25 cellular contexts compared by ENCODE assay signal in genomic region chr15:81332326-81332725, GRCh38. TPM values are rescaled to one million over a fixed set of nuclear protein-coding genes. Genes with fewer than 3 reads are reported as not detected.
A peak's percentile ranks its signal among the peaks of the same experiment; 100 is the strongest.
DNase-seq lines count a peak whose midpoint lies in the region; ATAC-seq, FAIRE-seq and TF ChIP-seq lines count a peak whose summit lies in the region.
"Had no signal": no experiment of that assay in that cellular context is flagged by ENCODE, and none has a peak within 500 bp of the region (broad histone marks: within the 10 kb centered on the region; RNA-seq: fewer than 3 reads in every experiment).

No MANE protein-coding gene starts in this region.

- H2BK120ac ChIP-seq in H9 (ENCODE audit: low read depth, low read length, poor library complexity, severe bottlenecking) = no peak overlapping the region
- no peak overlapping the region for H2BK120ac ChIP-seq in neuronal stem cell (ENCODE audit: low read depth, low read length)

- ATAC-seq in K562 = no peak
- ATAC-seq in left lung = no peak
- no peak for ATAC-seq in GM21576 (IDR thresholded peaks at IDR 0.05; ENCODE audit: unreplicated experiment)
- ATAC-seq: A549, GM12878 had no signal

- H3T11ph ChIP-seq in H9 (ENCODE audit: low read length) = no peak overlapping the region

- no peak for TF ChIP-seq POLR2A in K562 (conservative IDR thresholded peaks at IDR 0.05)

- H3K4me3 ChIP-seq in K562 (peak overlapping the region; percentile 15; the same call in 1 of the 2 replicates), neuronal stem cell (ENCODE audit: low read length in 2 of 2) (no peak overlapping the region), left lung (no peak overlapping the region)
- H3K4me3 ChIP-seq: A549; BLaER1 treated with 17β-estradiol and CSF1 and Interleukin-3, amounts not matched to agents 10 nM and 100 nM; GM12878 had no signal

- H4K8ac ChIP-seq in H9 (replicated peaks; ENCODE audit: insufficient read length, low read depth, low read length) (no peak overlapping the region), neuronal stem cell (ENCODE audit: low read depth, low read length) (no peak overlapping the region)

- H3K9me3 Mint-ChIP-seq in H9 = no peaks in the 10 kb centered on the region
- no peaks in the 10 kb centered on the region for H3K9me3 Mint-ChIP-seq in type B pancreatic cell
- H3K9me3 Mint-ChIP-seq: CD4-positive, alpha-beta T cell; CD8-positive, alpha-beta memory T cell had no signal

- FAIRE-seq in K562 (lab: Jason Lieb, UNC) = no peak
- FAIRE-seq: A549, D721Med, GM12878, H54 had no signal

- H3K27me3 Mint-ChIP-seq in H9 (ENCODE audit: low read depth) = no peaks in the 10 kb centered on the region
- peaks cover 5% of the 10 kb centered on the region for H3K27me3 Mint-ChIP-seq in type B pancreatic cell
- H3K27me3 Mint-ChIP-seq: CD4-positive, alpha-beta T cell; CD8-positive, alpha-beta memory T cell had no signal

- H3K4ac ChIP-seq in H9 (ENCODE audit: low read depth, low read length) (no peak overlapping the region), neuronal stem cell (ENCODE audit: low read length) (no peak overlapping the region)

- POLR2A ChIA-PET in K562 (lab: Yijun Ruan, JAX) = interaction anchor here (1.6 kb wide), 1 partner anchor 9 kb away, joined by 4 read pairs; no protein-coding TSS in a partner anchor

- TF ChIP-seq EP300 in K562 (IDR thresholded peaks at IDR 0.05; ENCODE audit: low read length) = no peak

- no peak overlapping the region for H4K91ac ChIP-seq in H9 (ENCODE audit: insufficient read length, low read depth, low read length)
- no peak overlapping the region for H4K91ac ChIP-seq in neuronal stem cell (ENCODE audit: low read depth, low read length, poor library complexity)

- no peaks in the 10 kb centered on the region for H3K36me3 ChIP-seq in K562 (ENCODE audit: control insufficient read depth, insufficient read depth, low read length)
- no peaks in the 10 kb centered on the region for H3K36me3 ChIP-seq in neuronal stem cell (replicated peaks in 1 of 2; ENCODE audit: control insufficient read depth in 2 of 2, insufficient read depth in 2 of 2, low read length in 2 of 2)
- H3K36me3 ChIP-seq in left lung = no peaks in the 10 kb centered on the region
- H3K36me3 ChIP-seq: BE2C; BLaER1 treated with 17β-estradiol and CSF1 and Interleukin-3, amounts not matched to agents 10 nM and 100 nM had no signal

- 0 out of 4 replicates have a peak, but pooled peaks cover 2 to 3% of the 10 kb centered on the region in 2 experiments for H3K4me1 Mint-ChIP-seq in H9
- H3K4me1 Mint-ChIP-seq in type B pancreatic cell (ENCODE audit: unreplicated experiment) = peaks cover 4% of the 10 kb centered on the region

- H3K18ac ChIP-seq in H9 (ENCODE audit: insufficient read length, low read depth, low read length) (no peak overlapping the region), neuronal stem cell (ENCODE audit: low read length) (no peak overlapping the region)

- no peak overlapping the region for H3K14ac ChIP-seq in H9 (ENCODE audit: insufficient read depth, low read length)
- peak overlapping the region; percentile 92 for H3K14ac ChIP-seq in neuronal stem cell (ENCODE audit: low read length)

- no peaks in the 10 kb centered on the region for H3K27me3 ChIP-seq in H9 (ENCODE audit: insufficient read depth, low read length)
- peaks cover 0 to 3% of the 10 kb centered on the region in 2 experiments; a peak in 1 of 5 replicates for H3K27me3 ChIP-seq in K562 (ENCODE audit: control insufficient read depth in 2 of 2, insufficient read depth in 2 of 2, low read length in 2 of 2)
- H3K27me3 ChIP-seq in neuronal stem cell (ENCODE audit: control insufficient read depth in 3 of 3, insufficient read depth in 3 of 3, low read depth in 1 of 3, low read length in 3 of 3) = peaks cover 0 to 10% (median 0%) of the 10 kb centered on the region in 3 experiments
- H3K27me3 ChIP-seq in left lung = no peaks in the 10 kb centered on the region
- H3K27me3 ChIP-seq: BE2C; BLaER1 treated with 17β-estradiol and CSF1 and Interleukin-3, amounts not matched to agents 10 nM and 100 nM had no signal

- TF ChIP-seq CTCF in H9 (conservative IDR thresholded peaks at IDR 0.05) (no peak), K562 (IDR thresholded peaks at IDR 0.05 in 2 of 3, conservative IDR thresholded peaks at IDR 0.05 in 1 of 3; ENCODE audit: insufficient read depth in 2 of 3, low read depth in 1 of 3, low read length in 3 of 3) (no peak), type B pancreatic cell (conservative IDR thresholded peaks at IDR 0.05) (no peak), left lung (IDR thresholded peaks at IDR 0.05) (no peak)

- H2BK15ac ChIP-seq in H9 (ENCODE audit: low read depth, low read length) = no peak overlapping the region
- H2BK15ac ChIP-seq in neuronal stem cell (ENCODE audit: low read length) = no peak overlapping the region

- H4K20me1 ChIP-seq in H9 (ENCODE audit: control insufficient read depth, insufficient read depth, insufficient read length) = no peaks in the 10 kb centered on the region
- no peaks in the 10 kb centered on the region for H4K20me1 ChIP-seq in K562 (replicated peaks; ENCODE audit: control insufficient read depth, insufficient read depth, low read length)
- H4K20me1 ChIP-seq: BLaER1 treated with 17β-estradiol and CSF1 and Interleukin-3, amounts not matched to agents 10 nM and 100 nM had no signal

- H3K79me2 ChIP-seq in H9 (ENCODE audit: insufficient read depth, low read length) = no peaks in the 10 kb centered on the region
- no peaks in the 10 kb centered on the region for H3K79me2 ChIP-seq in K562 (ENCODE audit: control insufficient read depth, insufficient read depth, low read length)

- no peak for TF ChIP-seq RAD21 in K562 (CRISPR knock-in tag; conservative IDR thresholded peaks at IDR 0.05 in 1 of 2, IDR thresholded peaks at IDR 0.05 in 1 of 2)

- H2AK5ac ChIP-seq in H9 (ENCODE audit: insufficient read length, low read length) = no peak overlapping the region
- peak overlapping the region; percentile 78 for H2AK5ac ChIP-seq in neuronal stem cell (ENCODE audit: low read depth, low read length)

- CTCF ChIA-PET in K562 (lab: Yijun Ruan, JAX; ENCODE audit: low intra/inter-chr PET ratio) = interaction anchor here (0.6 kb wide), 1 partner anchor 1074 kb away, joined by 3 read pairs; no protein-coding TSS in a partner anchor

- H2BK12ac ChIP-seq in H9 (ENCODE audit: insufficient read length, low read depth, low read length) = no peak overlapping the region
- H2BK12ac ChIP-seq in neuronal stem cell (ENCODE audit: low read length) = no peak overlapping the region

- intact Hi-C loops in K562 (cut with micrococcal nuclease) = no loop called here
- intact Hi-C loops in left lung (cut with DNase I) = no loop called here

- in situ Hi-C loops in K562 (cut with MboI) = no loop called here

- H3K79me1 ChIP-seq in H9 (ENCODE audit: insufficient read depth, low read depth, low read length, poor library complexity, severe bottlenecking) (no peaks in the 10 kb centered on the region), neuronal stem cell (ENCODE audit: low read depth, low read length) (no peaks in the 10 kb centered on the region)

- H3K9me1 ChIP-seq in K562 (ENCODE audit: control insufficient read depth, insufficient read depth, low read length) = no peaks in the 10 kb centered on the region

- H3K4me1 ChIP-seq in H9 (ENCODE audit: insufficient read depth, low read length) (no peaks in the 10 kb centered on the region), K562 (replicated peaks in 1 of 2; ENCODE audit: control insufficient read depth in 2 of 2, insufficient read depth in 2 of 2, low read length in 2 of 2) (peaks cover 4 to 9% of the 10 kb centered on the region in 2 experiments; a peak in 2 of 5 replicates), neuronal stem cell (ENCODE audit: control insufficient read depth in 2 of 2, insufficient read depth in 1 of 2, low read depth in 1 of 2, low read length in 2 of 2) (peaks cover 0 to 2% of the 10 kb centered on the region in 2 donors), left lung (peaks cover 0 to 2% of the 10 kb centered on the region in 2 donors)
- H3K4me1 ChIP-seq: A549, BE2C had no signal

- H2BK5ac ChIP-seq in H9 (ENCODE audit: insufficient read length, low read length) (no peak overlapping the region), neuronal stem cell (ENCODE audit: low read length) (no peak overlapping the region)

- H3K4me2 ChIP-seq in H9 (ENCODE audit: insufficient read depth, insufficient read length, low read length) = no peak overlapping the region
- peak overlapping the region; percentile 66 for H3K4me2 ChIP-seq in K562 (ENCODE audit: insufficient read depth, low read length)
- no peak overlapping the region for H3K4me2 ChIP-seq in neuronal stem cell (ENCODE audit: insufficient read depth, low read length, poor library complexity, severe bottlenecking)
- H3K4me2 ChIP-seq: A549 had no signal

- no TSS peak for BruUV-seq in K562 (replicated peaks; lab: Mats Ljungman, UMichigan)

- H2BK20ac ChIP-seq in H9 (ENCODE audit: low read depth, low read length, poor library complexity, severe bottlenecking) = no peak overlapping the region

- no peak overlapping the region for H4K5ac ChIP-seq in H9 (ENCODE audit: insufficient read length, low read depth, low read length)

- H3K56ac ChIP-seq in H9 (ENCODE audit: insufficient read length, low read depth, low read length) = no peak overlapping the region

- no peaks in the 10 kb centered on the region for H3K23me2 ChIP-seq in H9 (ENCODE audit: insufficient read length, low read depth, low read length, poor library complexity, severe bottlenecking)

- H3K9ac ChIP-seq in H9 (ENCODE audit: extremely low read depth, insufficient read length, low read length) = no peak overlapping the region
- peak overlapping the region in 1 of 2 experiments; percentile 21; a peak in 2 of 4 replicates for H3K9ac ChIP-seq in K562 (ENCODE audit: insufficient read depth in 1 of 2, low read depth in 2 of 2, low read length in 2 of 2)
- H3K9ac ChIP-seq in neuronal stem cell (ENCODE audit: low read depth, low read length, poor library complexity) = no peak overlapping the region
- H3K9ac ChIP-seq: BLaER1 treated with 17β-estradiol and CSF1 and Interleukin-3, amounts not matched to agents 10 nM and 100 nM had no signal

- no peak overlapping the region for H3K4me3 Mint-ChIP-seq in H9
- H3K4me3 Mint-ChIP-seq in type B pancreatic cell = no peak overlapping the region
- H3K4me3 Mint-ChIP-seq: CD14-positive monocyte; CD4-positive, alpha-beta T cell; CD8-positive, alpha-beta memory T cell had no signal

- H3K36me3 Mint-ChIP-seq in H9 (ENCODE audit: insufficient read depth in 1 of 3, low read depth in 3 of 3) (no peaks in the 10 kb centered on the region), type B pancreatic cell (no peaks in the 10 kb centered on the region)
- H3K36me3 Mint-ChIP-seq: CD14-positive monocyte; CD8-positive, alpha-beta memory T cell had no signal

- no peak overlapping the region for H3K27ac ChIP-seq in H9 (ENCODE audit: insufficient read length, low read depth, low read length)
- H3K27ac ChIP-seq in K562 (ENCODE audit: extremely low read depth, low read depth, low read length) = no peak overlapping the region
- H3K27ac ChIP-seq in neuronal stem cell (replicated peaks; ENCODE audit: low read length) = no peak overlapping the region
- H3K27ac ChIP-seq in left lung = no peak overlapping the region
- H3K27ac ChIP-seq: A549 had no signal

- no peak overlapping the region for H2AFZ ChIP-seq in H9 (ENCODE audit: low read length)
- peak overlapping the region; percentile 86 for H2AFZ ChIP-seq in K562 (ENCODE audit: low read depth, low read length)
- H2AFZ ChIP-seq in neuronal stem cell (ENCODE audit: low read length) = no peak overlapping the region

- H3K9me3 ChIP-seq in H9 (ENCODE audit: control insufficient read depth, low read depth, low read length) (no peaks in the 10 kb centered on the region), K562 (replicated peaks; ENCODE audit: control insufficient read depth, insufficient read depth, low read depth, low read length) (no peaks in the 10 kb centered on the region), neuronal stem cell (replicated peaks in 1 of 2; ENCODE audit: control insufficient read depth in 2 of 2, insufficient read depth in 1 of 2, low read depth in 1 of 2, low read length in 2 of 2) (no peaks in the 10 kb centered on the region), left lung (no peaks in the 10 kb centered on the region)
- H3K9me3 ChIP-seq: A549; BE2C; BLaER1 treated with 17β-estradiol and CSF1 and Interleukin-3, amounts not matched to agents 10 nM and 100 nM had no signal

- no peak overlapping the region for H3K23ac ChIP-seq in H9 (ENCODE audit: insufficient read length, low read depth, low read length)
- no peak overlapping the region for H3K23ac ChIP-seq in neuronal stem cell (ENCODE audit: low read depth, low read length, poor library complexity)

- H3K27ac Mint-ChIP-seq in H9 (no peak overlapping the region), type B pancreatic cell (no peak overlapping the region)
- H3K27ac Mint-ChIP-seq: CD14-positive monocyte; CD4-positive, alpha-beta T cell had no signal

- peak; percentile 19 for DNase-seq in H9
- no peak for DNase-seq in K562 (ENCODE audit: extremely low read depth in 1 of 4, low spot score in 3 of 4)
- no peak for DNase-seq in neuronal stem cell (ENCODE audit: low spot score)
- DNase-seq in type B pancreatic cell (ENCODE audit: extremely low spot score, unreplicated experiment) = peak; percentile 42
- no peak for DNase-seq in ecto neural progenitor cell (ENCODE audit: low spot score)
- no peak for DNase-seq in left lung
- DNase-seq: 8988T; ACHN; AML-193; BE2C; CD4-positive, alpha-beta T cell; CD8-positive, alpha-beta memory T cell; DMS 273 treated with DMSO at 0.1 percent for 48 hours; DMS79; EL; GDM1; GOT3; HCEC 1CT had no signal

- no CpG with 5 or more reads among the region's 12 CpGs for WGBS in H9 (ENCODE audit: extremely low coverage, insufficient read length, low lambda C conversion rate)
- WGBS in K562 (ENCODE audit: insufficient coverage, low coverage, missing lambda C conversion rate) = 33% methylated on average over 10 of the region's 12 CpGs
- no CpG with 5 or more reads among the region's 12 CpGs for WGBS in neuronal stem cell (ENCODE audit: extremely low coverage in 2 of 2, insufficient read length in 2 of 2, insufficient replicate concordance in 1 of 2), 2 donors

RNA-seq across cellular contexts. Expression of gene STARD5, which starts 8.4 kb away (rescaled TPM):
- total RNA-seq in H9 (2021) = 2.3 and 2.4 TPM in 2 replicates
- total RNA-seq in K562 (2011; cell fraction: chromatin; rRNA removed; ENCODE audit: low replicate concordance) = 15.5 and 16.0 TPM in 2 replicates
- total RNA-seq in K562 (2011; cell fraction: nucleolus; rRNA removed) = 10.4 and 11.8 TPM in 2 replicates
- 14.9 and 15.2 TPM in 2 replicates for total RNA-seq in K562 (2011; cell fraction: nucleoplasm; rRNA removed)
- total RNA-seq in K562 (2014; rRNA removed) = 1.7 and 3.9 TPM in 2 replicates
- 2.0 and 2.1 TPM in 2 replicates for total RNA-seq in K562 (2014; rRNA removed; fragmentation: Illumina TruSeq; extraction: Trizol)
- 2.1 and 2.4 TPM in 2 replicates for total RNA-seq in K562 (2015; rRNA removed; fragmentation: Illumina TruSeq; extraction: Trizol)
- 3.1 and 3.6 TPM in 2 replicates for total RNA-seq in K562 (2021)
- 4.8 and 5.7 TPM in 2 replicates for polyA plus RNA-seq in K562 (2011; rRNA removed)
- polyA plus RNA-seq in K562 (2011; cell fraction: cytosol; rRNA removed) = 5.5 and 5.9 TPM in 2 replicates
- 11.6 and 22.7 TPM in 2 replicates for polyA plus RNA-seq in K562 (2011; cell fraction: nucleus; rRNA removed)
- 2.4 and 2.7 TPM in 2 replicates for polyA plus RNA-seq in K562 (2012)
- polyA plus RNA-seq in K562 (2014; fragmentation: Illumina TruSeq; extraction: Trizol) = 3.8 and 4.4 TPM in 2 replicates
- 1 to 10 TPM; 1.8 to 2.1 TPM for polyA plus RNA-seq in K562 (2014; fragmentation: Nextera tagmentation; extraction: Ambion mirVana)
- 2.2 and 2.5 TPM in 2 replicates for polyA plus RNA-seq in K562 (2014; rRNA removed)
- 4.1 and 9.6 TPM in 2 replicates for polyA minus RNA-seq in K562 (2011; rRNA and poly(A)+ RNA removed)
- polyA minus RNA-seq in K562 (2011; cell fraction: cytosol; rRNA and poly(A)+ RNA removed) = 0.73 and 2.3 TPM in 2 replicates
- polyA minus RNA-seq in K562 (2011; cell fraction: nucleus; rRNA and poly(A)+ RNA removed) = 6.4 and 7.9 TPM in 2 replicates
- polyA plus RNA-seq in neuronal stem cell (2013, experiment 1 of 2) = 4.0 TPM
- 3.9 TPM for polyA plus RNA-seq in neuronal stem cell (2013, experiment 2 of 2)
- total RNA-seq in type B pancreatic cell (ENCODE audit: low replicate concordance) = 7.8 and 15.1 TPM in 2 replicates
- 1 to 10 TPM; 5.2 to 6.0 TPM for total RNA-seq in left lung

RNA-seq across cellular contexts. Expression of gene TMC3, which starts 41.7 kb away (rescaled TPM):
- total RNA-seq in H9 (2021) = not detected in 2 replicates
- not detected in 2 replicates for total RNA-seq in K562 (2011; cell fraction: chromatin; rRNA removed; ENCODE audit: low replicate concordance)
- total RNA-seq in K562 (2011; cell fraction: nucleolus; rRNA removed) = not detected in 2 replicates
- not detected in 2 replicates for total RNA-seq in K562 (2011; cell fraction: nucleoplasm; rRNA removed)
- total RNA-seq in K562 (2014; rRNA removed) = not detected in 2 replicates
- not detected in 2 replicates for total RNA-seq in K562 (2014; rRNA removed; fragmentation: Illumina TruSeq; extraction: Trizol)
- not detected in 2 replicates for total RNA-seq in K562 (2015; rRNA removed; fragmentation: Illumina TruSeq; extraction: Trizol)
- not detected in 2 replicates for total RNA-seq in K562 (2021)
- polyA plus RNA-seq in K562 (2011; rRNA removed) = not detected in 2 replicates
- polyA plus RNA-seq in K562 (2011; cell fraction: cytosol; rRNA removed) = not detected in 2 replicates
- not detected in 2 replicates for polyA plus RNA-seq in K562 (2011; cell fraction: nucleus; rRNA removed)
- polyA plus RNA-seq in K562 (2012) = 0.06 and 0.14 TPM in 2 replicates
- not detected in 2 replicates for polyA plus RNA-seq in K562 (2014; fragmentation: Illumina TruSeq; extraction: Trizol)
- polyA plus RNA-seq in K562 (2014; fragmentation: Nextera tagmentation; extraction: Ambion mirVana) = under 1 TPM; 0.01 to 0.14 TPM
- polyA plus RNA-seq in K562 (2014; rRNA removed) = not detected in 2 replicates
- not detected in 2 replicates for polyA minus RNA-seq in K562 (2011; rRNA and poly(A)+ RNA removed)
- polyA minus RNA-seq in K562 (2011; cell fraction: cytosol; rRNA and poly(A)+ RNA removed) = not detected in 2 replicates
- polyA minus RNA-seq in K562 (2011; cell fraction: nucleus; rRNA and poly(A)+ RNA removed) = not detected in 2 replicates
- polyA plus RNA-seq in neuronal stem cell (2013, experiment 1 of 2) = 0.03 TPM
- polyA plus RNA-seq in neuronal stem cell (2013, experiment 2 of 2) = 0.01 TPM
- total RNA-seq in type B pancreatic cell (ENCODE audit: low replicate concordance) = 0.07 and 0.10 TPM in 2 replicates
- total RNA-seq in left lung = not detected
- total RNA-seq: CD4-positive, alpha-beta T cell; CD8-positive, alpha-beta memory T cell; GM12878 had no signal
- polyA plus RNA-seq: A549; CD14-positive monocyte; CD8-positive, alpha-beta memory T cell had no signal

Comparison
In these comparisons a context has a peak if more than half of its experiments do, and no peak if none do; other contexts are left out.
1. DNase-seq: peak in H9 (single experiment) and type B pancreatic cell (single experiment); none in K562 (0 of 4), neuronal stem cell (single experiment), ecto neural progenitor cell (single experiment) and left lung (0 of 2).